ENCODE assay signal across 17 cellular contexts in genomic region chr4:8160233-8160560, GRCh38. TPM values are rescaled to one million over a fixed set of nuclear protein-coding genes. Genes with fewer than 3 reads are reported as not detected.
DNase-seq lines count a peak whose midpoint lies in the region; ATAC-seq and TF ChIP-seq lines count a peak whose summit lies in the region.
"Had no signal": no experiment of that assay in that cellular context is flagged by ENCODE, and none has a peak within 500 bp of the region (broad histone marks: within the 10 kb centered on the region; RNA-seq: fewer than 3 reads in every experiment).

No MANE protein-coding gene starts in this region.

- no peak for DNase-seq in activated CD4-positive, alpha-beta T cell treated with anti-CD3 and anti-CD28 coated beads for 36 hours
- DNase-seq in activated CD4-positive, alpha-beta T cell treated with anti-CD3 and anti-CD28 coated beads, Interleukin-2, amount 50 U/mL, for 48 hours: no peak
- DNase-seq in DND-41 (no peak), neural crest cell (ENCODE audit: low read depth, low spot score) (no peak), LoVo (ENCODE audit: low spot score) (no peak)
- no peak for DNase-seq in activated CD4-positive, CD25-positive, alpha-beta regulatory T cell treated with anti-CD3 and anti-CD28 coated beads, Interleukin-2, amount 50 U/mL, for 72 hours
- DNase-seq: activated CD8-positive, alpha-beta memory T cell treated with anti-CD3 and anti-CD28 coated beads, Interleukin-2, amount 50 U/mL, for 4 hours; colonic mucosa; hippocampal formation; MV-4-11; NCI-H446; sigmoid colon; stomach had no signal

- H4K20me1 ChIP-seq in DND-41 (ENCODE audit: insufficient read depth, low read length): no peaks in the 10 kb centered on the region

- H3K4me3 Mint-ChIP-seq in activated CD4-positive, alpha-beta T cell treated with anti-CD3 and anti-CD28 coated beads for 36 hours: peak overlapping the region; percentile 95
- H3K4me3 Mint-ChIP-seq in brain: peak overlapping the region; percentile 82 to 98 (median 92)
- peak overlapping the region; percentile 79 for H3K4me3 Mint-ChIP-seq in neural crest cell

- CTCF ChIA-PET in activated CD4-positive, alpha-beta T cell treated with anti-CD3 and anti-CD28 coated beads for 36 hours (lab: Charles Lee): no interaction called here

- no peak overlapping the region for H2AFZ ChIP-seq in DND-41 (ENCODE audit: low read depth, low read length)

- H3K36me3 Mint-ChIP-seq in activated CD4-positive, alpha-beta T cell treated with anti-CD3 and anti-CD28 coated beads for 36 hours (ENCODE audit: low read depth): no peaks in the 10 kb centered on the region
- H3K36me3 Mint-ChIP-seq in brain (no peaks in the 10 kb centered on the region), neural crest cell (ENCODE audit: low read depth) (no peaks in the 10 kb centered on the region)
- H3K36me3 Mint-ChIP-seq: natural killer cell treated with Interleukin-12 subunit alpha and Interleukin-12 subunit beta and Interleukin-15 and Interleukin-18, amount 100 ng/mL, for 72 hours had no signal

- H3K27me3 Mint-ChIP-seq in activated CD4-positive, alpha-beta T cell treated with anti-CD3 and anti-CD28 coated beads for 36 hours: peaks cover 7% of the 10 kb centered on the region
- H3K27me3 Mint-ChIP-seq in brain (peaks cover 34% of the 10 kb centered on the region), neural crest cell (ENCODE audit: low read depth) (peaks cover 38% of the 10 kb centered on the region)

- ATAC-seq in activated CD4-positive, alpha-beta T cell treated with anti-CD3 and anti-CD28 coated beads for 36 hours: no peak
- ATAC-seq in DND-41 (ENCODE audit: insufficient read depth, low read depth): no peak
- no peak for ATAC-seq in GM18502 (IDR thresholded peaks at IDR 0.05; ENCODE audit: poor library complexity, unreplicated experiment)
- ATAC-seq: natural killer cell treated with Interleukin-12 subunit alpha and Interleukin-12 subunit beta and Interleukin-15 and Interleukin-18, amount 100 ng/mL, for 72 hours had no signal

- no peaks in the 10 kb centered on the region for H3K36me3 ChIP-seq in DND-41 (ENCODE audit: insufficient read depth, low read length)
- H3K36me3 ChIP-seq: colonic mucosa, esophagus muscularis mucosa, sigmoid colon, stomach had no signal

- TF ChIP-seq CTCF in DND-41 (IDR thresholded peaks at IDR 0.05; ENCODE audit: borderline replicate concordance, extremely low read depth, low read length, poor library complexity, severe bottlenecking) (no peak), brain (conservative IDR thresholded peaks at IDR 0.05) (no peak), neural crest cell (conservative IDR thresholded peaks at IDR 0.05) (no peak)

- no peaks in the 10 kb centered on the region for H3K27me3 ChIP-seq in DND-41 (ENCODE audit: insufficient read depth, low read length, poor library complexity)

- H3K9me3 Mint-ChIP-seq in activated CD4-positive, alpha-beta T cell treated with anti-CD3 and anti-CD28 coated beads for 36 hours (ENCODE audit: low read depth): no peaks in the 10 kb centered on the region
- H3K9me3 Mint-ChIP-seq in brain (peaks cover 0 to 4% (median 0%) of the 10 kb centered on the region in 5 experiments), neural crest cell (no peaks in the 10 kb centered on the region)
- H3K9me3 Mint-ChIP-seq: natural killer cell treated with Interleukin-12 subunit alpha and Interleukin-12 subunit beta and Interleukin-15 and Interleukin-18, amount 100 ng/mL, for 72 hours had no signal

- H3K4me3 ChIP-seq in DND-41 (ENCODE audit: low read depth in 1 of 2, low read length in 2 of 2): peak overlapping the region in 1 of 2 experiments; percentile 86; a peak in 1 of 4 replicates

- H3K79me2 ChIP-seq in DND-41 (ENCODE audit: insufficient read depth, low read length): no peaks in the 10 kb centered on the region

- intact Hi-C loops in activated CD4-positive, alpha-beta T cell treated with anti-CD3 and anti-CD28 coated beads for 36 hours (cut with DNase I, micrococcal nuclease): no loop called here

- H3K4me1 Mint-ChIP-seq in activated CD4-positive, alpha-beta T cell treated with anti-CD3 and anti-CD28 coated beads for 36 hours: peaks cover 12% of the 10 kb centered on the region
- H3K4me1 Mint-ChIP-seq in brain (peaks cover 46% of the 10 kb centered on the region), neural crest cell (peaks cover 15% of the 10 kb centered on the region)

- no peak overlapping the region for H3K9ac ChIP-seq in DND-41 (ENCODE audit: low read depth, low read length)

- H3K9me3 ChIP-seq in DND-41 (ENCODE audit: insufficient read depth, low read length, severe bottlenecking): no peaks in the 10 kb centered on the region
- H3K9me3 ChIP-seq: colonic mucosa, esophagus muscularis mucosa, sigmoid colon, stomach had no signal

- peaks cover 26% of the 10 kb centered on the region for H3K4me1 ChIP-seq in DND-41 (ENCODE audit: insufficient read depth, low read length)

- POLR2A ChIA-PET in activated CD4-positive, alpha-beta T cell treated with anti-CD3 and anti-CD28 coated beads for 36 hours (lab: Charles Lee): no interaction called here

- H3K27ac ChIP-seq in DND-41 (ENCODE audit: low read length): no peak overlapping the region
- H3K27ac ChIP-seq: colonic mucosa, esophagus muscularis mucosa had no signal

- peak overlapping the region; percentile 99; the same call in 1 of the 2 replicates for H3K4me2 ChIP-seq in DND-41 (ENCODE audit: insufficient read depth, low read length)

- H3K27ac Mint-ChIP-seq in activated CD4-positive, alpha-beta T cell treated with anti-CD3 and anti-CD28 coated beads for 36 hours: no peak overlapping the region
- H3K27ac Mint-ChIP-seq in brain (peak overlapping the region in 1 of 5 experiments; percentile 89), neural crest cell (ENCODE audit: unreplicated experiment) (no peak overlapping the region)
- H3K27ac Mint-ChIP-seq: natural killer cell treated with Interleukin-12 subunit alpha and Interleukin-12 subunit beta and Interleukin-15 and Interleukin-18, amount 100 ng/mL, for 72 hours had no signal

RNA-seq across cellular contexts. Expression of gene ABLIM2, which starts 1.6 kb away (rescaled TPM):
- total RNA-seq in activated CD4-positive, alpha-beta T cell treated with anti-CD3 and anti-CD28 coated beads for 36 hours: under 1 TPM; 0.58 to 0.64 TPM
- polyA plus RNA-seq in brain (ENCODE audit: insufficient read depth, low read depth, low replicate concordance): 33.5 TPM
- 3.8 and 6.8 TPM in 2 replicates for total RNA-seq in neural crest cell

RNA-seq across cellular contexts. Expression of gene SH3TC1, which starts 38.9 kb away (rescaled TPM):
- 10 to 100 TPM; 11.1 to 18.3 TPM for total RNA-seq in activated CD4-positive, alpha-beta T cell treated with anti-CD3 and anti-CD28 coated beads for 36 hours
- polyA plus RNA-seq in brain (ENCODE audit: insufficient read depth, low read depth, low replicate concordance): 2.8 TPM
- total RNA-seq in neural crest cell: 2.5 and 2.7 TPM in 2 replicates
